In genomic region chr9:113654605-113655193, GRCh38 we compare ENCODE assay signal across 8 cellular contexts.
DNase-seq lines count a peak whose midpoint lies in the region; TF ChIP-seq lines count a peak whose summit lies in the region.

No MANE protein-coding gene starts in this region.

- H4K20me1 ChIP-seq in OCI-LY3 (ENCODE audit: insufficient read depth, low read length), result no peaks in the 10 kb centered on the region

- H3K9me3 ChIP-seq in OCI-LY3 (ENCODE audit: insufficient read depth, low read length) (no peaks in the 10 kb centered on the region), esophagus (ENCODE audit: control insufficient read depth in 2 of 2, insufficient read depth in 1 of 2, low read depth in 1 of 2, low read length in 1 of 2) (no peaks in the 10 kb centered on the region), stomach smooth muscle (ENCODE audit: control insufficient read depth in 2 of 2, low read length in 2 of 2) (no peaks in the 10 kb centered on the region)

- H2AFZ ChIP-seq in OCI-LY3 (ENCODE audit: low read depth, low read length), result peak overlapping the region; percentile 97; the same call in 1 of the 2 replicates

- H3K4me2 ChIP-seq in OCI-LY3 (ENCODE audit: low read length), result no peak overlapping the region

- DNase-seq in mesenteric fat pad (ENCODE audit: low spot score), result peak; percentile 90
- no peak for DNase-seq in HT-29 (ENCODE audit: low spot score)
- no peak for DNase-seq in medulla oblongata (ENCODE audit: extremely low spot score)
- no peak for DNase-seq in SIG-M5 (lab: John Stamatoyannopoulos, UW)
- DNase-seq in HuH-7 (ENCODE audit: low spot score), result no peak

- WGBS in esophagus, 2 donors, result 64 to 76% methylated on average over 10 of the region's 10 CpGs

- H3K27me3 ChIP-seq in OCI-LY3 (ENCODE audit: low read depth, low read length) (peaks cover 22% of the 10 kb centered on the region), esophagus (ENCODE audit: control insufficient read depth in 1 of 2, insufficient read depth in 2 of 2, low read length in 2 of 2) (no peaks in the 10 kb centered on the region), stomach smooth muscle (ENCODE audit: control insufficient read depth in 1 of 2, insufficient read depth in 2 of 2, low read length in 2 of 2) (peaks cover 0 to 6% of the 10 kb centered on the region in 2 donors)

- H3K4me3 ChIP-seq in OCI-LY3 (ENCODE audit: low read length) (no peak overlapping the region), esophagus (ENCODE audit: low read depth in 1 of 2, low read length in 2 of 2) (no peak overlapping the region), stomach smooth muscle (ENCODE audit: low read length in 2 of 2) (peak overlapping the region in 1 of 2 donors; percentile 4)

- H3K4me1 ChIP-seq in OCI-LY3 (ENCODE audit: low read length) (peaks cover 18% of the 10 kb centered on the region), esophagus (ENCODE audit: control insufficient read depth in 2 of 2, insufficient read depth in 2 of 2, low read length in 1 of 2) (no peaks in the 10 kb centered on the region), stomach smooth muscle (ENCODE audit: control insufficient read depth, insufficient read depth, low read length) (peaks cover 28% of the 10 kb centered on the region)

- peak overlapping the region; percentile 34; the same call in 1 of the 2 replicates for H3K9ac ChIP-seq in OCI-LY3 (ENCODE audit: low read length)
- H3K9ac ChIP-seq in stomach smooth muscle (ENCODE audit: low read length in 2 of 2), result peak overlapping the region in 1 of 2 donors; percentile 42

- H3K79me2 ChIP-seq in OCI-LY3 (ENCODE audit: low read length), result no peaks in the 10 kb centered on the region

- no peaks in the 10 kb centered on the region for H3K36me3 ChIP-seq in OCI-LY3 (replicated peaks; ENCODE audit: low read depth, low read length)
- H3K36me3 ChIP-seq in esophagus (ENCODE audit: control insufficient read depth in 2 of 2, insufficient read depth in 2 of 2, low read length in 1 of 2), result no peaks in the 10 kb centered on the region
- H3K36me3 ChIP-seq in stomach smooth muscle (ENCODE audit: control insufficient read depth in 2 of 2, insufficient read depth in 2 of 2, low read length in 2 of 2), result no peaks in the 10 kb centered on the region

- TF ChIP-seq CTCF in OCI-LY3 (IDR thresholded peaks at IDR 0.05; ENCODE audit: low read depth, low read length), result no peak

- no peak overlapping the region for H3K27ac ChIP-seq in OCI-LY3 (ENCODE audit: low read length)
- peak overlapping the region; percentile 24 to 57 for H3K27ac ChIP-seq in esophagus (ENCODE audit: low read depth in 2 of 2, low read length in 1 of 2)
- H3K27ac ChIP-seq in stomach smooth muscle (ENCODE audit: low read length), result peak overlapping the region; percentile 71
